ENCODE assay signal across 8 cellular contexts in the genomic region with DNA sequence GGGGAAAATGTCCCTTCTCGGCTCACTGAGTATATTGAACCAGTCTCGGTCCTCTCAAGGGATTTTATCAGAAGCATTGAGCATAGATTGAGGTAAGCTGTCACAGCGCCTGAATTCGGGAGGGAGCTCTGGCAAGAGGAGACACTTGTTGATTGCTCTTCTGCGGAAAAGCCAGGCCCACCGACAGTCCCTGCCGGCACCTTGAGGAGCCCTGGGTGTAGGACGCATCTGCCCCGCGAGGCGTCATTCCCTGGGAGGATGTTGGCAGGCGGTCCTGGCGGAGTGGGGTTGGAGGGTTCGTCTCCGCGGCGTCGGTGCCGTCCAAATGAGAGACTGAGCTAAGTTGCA. TPM values are rescaled to one million over a fixed set of nuclear protein-coding genes. Genes with fewer than 3 reads are reported as not detected.
A peak's percentile ranks its signal among the peaks of the same experiment; 100 is the strongest.
DNase-seq lines count a peak whose midpoint lies in the region; ATAC-seq and FAIRE-seq lines count a peak whose summit lies in the region.

No MANE protein-coding gene starts in this region.

- CTCF ChIA-PET in activated CD8-positive, alpha-beta T cell treated with anti-CD3 and anti-CD28 coated beads, Interleukin-2, amount 10 ng/mL, durations not matched to agents 7 days and 5 days (lab: Charles Lee): interaction anchor here (0.9 to 1.4 kb wide), 4 partner anchors 15 to 662 kb away, joined by 3 to 4 read pairs (median 4); partner anchors contain the start of gene GSTA4

- no peaks in the 10 kb centered on the region for H3K9me3 Mint-ChIP-seq in activated CD8-positive, alpha-beta T cell treated with anti-CD3 and anti-CD28 coated beads, Interleukin-2, amount 10 ng/mL, durations not matched to agents 7 days and 5 days (ENCODE audit: insufficient read depth)
- H3K9me3 Mint-ChIP-seq in effector memory CD8-positive, alpha-beta T cell: no peaks in the 10 kb centered on the region

- DNase-seq in Daoy (ENCODE audit: low read depth): peak; percentile 49
- peak; percentile 27 to 28 for DNase-seq in Kasumi-1 (lab: John Stamatoyannopoulos, UW)
- peak; percentile 48 for DNase-seq in activated CD8-positive, alpha-beta T cell treated with anti-CD3 and anti-CD28 coated beads, Interleukin-2, amount 10 ng/mL, durations not matched to agents 7 days and 5 days
- peak in 1 of 3 experiments; percentile 10 for DNase-seq in effector memory CD8-positive, alpha-beta T cell
- peak; percentile 21 to 51 for DNase-seq in lung microvascular endothelial cell (ENCODE audit: low read depth in 2 of 2)
- peak; percentile 12 to 15 for DNase-seq in stimulated activated CD8-positive, alpha-beta memory T cell treated with anti-CD3 and anti-CD28 coated beads, Interleukin-2, amount 100 ng/mL, for 48 hours (ENCODE audit: low read depth in 2 of 2)
- DNase-seq in GM19239 (ENCODE audit: insufficient read length, low spot score): no peak

- no peak for ATAC-seq in activated CD8-positive, alpha-beta T cell treated with anti-CD3 and anti-CD28 coated beads, Interleukin-2, amount 10 ng/mL, durations not matched to agents 7 days and 5 days
- ATAC-seq in effector memory CD8-positive, alpha-beta T cell (replicated peaks): no peak
- no peak for ATAC-seq in HG03045 (IDR thresholded peaks at IDR 0.05; ENCODE audit: unreplicated experiment)

- peak overlapping the region; percentile 73 for H3K27ac Mint-ChIP-seq in activated CD8-positive, alpha-beta T cell treated with anti-CD3 and anti-CD28 coated beads, Interleukin-2, amount 10 ng/mL, durations not matched to agents 7 days and 5 days
- peak overlapping the region; percentile 67 to 94 for H3K27ac Mint-ChIP-seq in effector memory CD8-positive, alpha-beta T cell

- no peak for FAIRE-seq in GM19239 (lab: Jason Lieb, UNC)

- POLR2A ChIA-PET in activated CD8-positive, alpha-beta T cell treated with anti-CD3 and anti-CD28 coated beads, Interleukin-2, amount 10 ng/mL, durations not matched to agents 7 days and 5 days (lab: Charles Lee): interaction anchor here (1.2 to 2.0 kb wide), 3 partner anchors 17 to 283 kb away, joined by 5 to 8 read pairs (median 5); partner anchors contain the start of genes ELOVL5 and GSTA4

- H3K27me3 Mint-ChIP-seq in activated CD8-positive, alpha-beta T cell treated with anti-CD3 and anti-CD28 coated beads, Interleukin-2, amount 10 ng/mL, durations not matched to agents 7 days and 5 days (ENCODE audit: low read depth): no peaks in the 10 kb centered on the region
- H3K27me3 Mint-ChIP-seq in effector memory CD8-positive, alpha-beta T cell: no peaks in the 10 kb centered on the region

- H3K36me3 Mint-ChIP-seq in activated CD8-positive, alpha-beta T cell treated with anti-CD3 and anti-CD28 coated beads, Interleukin-2, amount 10 ng/mL, durations not matched to agents 7 days and 5 days (ENCODE audit: low read depth): peaks cover 8% of the 10 kb centered on the region
- H3K36me3 Mint-ChIP-seq in effector memory CD8-positive, alpha-beta T cell (ENCODE audit: insufficient read depth): peaks cover 11% of the 10 kb centered on the region

- peak overlapping the region; percentile 97 for H3K4me3 Mint-ChIP-seq in activated CD8-positive, alpha-beta T cell treated with anti-CD3 and anti-CD28 coated beads, Interleukin-2, amount 10 ng/mL, durations not matched to agents 7 days and 5 days
- H3K4me3 Mint-ChIP-seq in effector memory CD8-positive, alpha-beta T cell: peak overlapping the region; percentile 89 to 96

- H3K4me1 Mint-ChIP-seq in activated CD8-positive, alpha-beta T cell treated with anti-CD3 and anti-CD28 coated beads, Interleukin-2, amount 10 ng/mL, durations not matched to agents 7 days and 5 days (ENCODE audit: low read depth): peaks cover 45% of the 10 kb centered on the region
- peaks cover 27 to 32% of the 10 kb centered on the region in 2 donors for H3K4me1 Mint-ChIP-seq in effector memory CD8-positive, alpha-beta T cell (ENCODE audit: low read depth in 2 of 2)

RNA-seq across cellular contexts. Expression of gene FBXO9, which starts 0.8 kb away (rescaled TPM):
- 74.7 and 90.8 TPM in 2 replicates for total RNA-seq in Daoy (2014; rRNA removed; shearing (Covaris generic))
- 10 to 100 TPM; 54.8 to 56.8 TPM for total RNA-seq in activated CD8-positive, alpha-beta T cell treated with anti-CD3 and anti-CD28 coated beads, Interleukin-2, amount 10 ng/mL, durations not matched to agents 7 days and 5 days
- 19.4 and 25.2 TPM in 2 replicates for total RNA-seq in lung microvascular endothelial cell

RNA-seq across cellular contexts. Expression of gene CILK1, which starts 4.4 kb away (rescaled TPM):
- 10.0 and 11.0 TPM in 2 replicates for total RNA-seq in Daoy (2014; rRNA removed; shearing (Covaris generic))
- 1 to 10 TPM; 4.1 TPM for total RNA-seq in activated CD8-positive, alpha-beta T cell treated with anti-CD3 and anti-CD28 coated beads, Interleukin-2, amount 10 ng/mL, durations not matched to agents 7 days and 5 days
- total RNA-seq in lung microvascular endothelial cell: 3.3 and 3.8 TPM in 2 replicates
